Comparison of ENCODE assay signal across 8 cellular contexts in genomic region chr11:65662802-65663633, GRCh38. TPM values are rescaled to one million over a fixed set of nuclear protein-coding genes. Genes with fewer than 3 reads are reported as not detected.
DNase-seq lines count a peak whose midpoint lies in the region; ATAC-seq and TF ChIP-seq lines count a peak whose summit lies in the region.

RELA (minus strand) TSS chr11:65662916; CDS start chr11:65662832, 84 bp downstream.

- DNase-seq in GM10248 (ENCODE audit: extremely low spot score) = peak; percentile 95
- DNase-seq in HFF-Myc (ENCODE audit: extremely low read depth, low read depth) = peak; percentile 40
- DNase-seq in NAMALWA (ENCODE audit: low spot score) = peak; percentile 92
- peak; percentile 72 to 85 for DNase-seq in SW 1271 (lab: John Stamatoyannopoulos, UW)
- DNase-seq in activated naive CD8-positive, alpha-beta T cell treated with anti-CD3 and anti-CD28 coated beads, Interleukin-2, amount 50 U/mL, for 16 hours (ENCODE audit: low read depth, low spot score) = peak; percentile 70
- DNase-seq in Right ventricle myocardium superior = peak; percentile 95
- DNase-seq in pons (ENCODE audit: low spot score) = peak; percentile 90
- DNase-seq in transverse colon = peak; percentile 93

- peaks cover 17 to 29% (median 25%) of the 10 kb centered on the region in 4 donors for H3K4me1 ChIP-seq in transverse colon

- in situ Hi-C loops in transverse colon (cut with MboI; ENCODE audit: low pct_ligation_motif_present in 1 of 4, low pct_unique_long_range_greater_than_20kb in 1 of 4, low sequenced_read_pairs in 3 of 4) = no loop called here

- peak within 1 kb of the TSS; percentile 67 for H3K4me3 ChIP-seq in HFF-Myc (replicated peaks; ENCODE audit: low read depth, low read length)
- peak within 1 kb of the TSS; percentile 78 to 99 (median 86) for H3K4me3 ChIP-seq in transverse colon

- peak; percentile 92 for ATAC-seq in Right ventricle myocardium superior (ENCODE audit: poor library complexity)

- H3K27ac ChIP-seq in transverse colon = peak within 1 kb of the TSS; percentile 96 to 99 (median 98)

- no peaks in the 10 kb centered on the region for H3K27me3 ChIP-seq in transverse colon

- TF ChIP-seq POLR2A in transverse colon (IDR thresholded peaks at IDR 0.05) = peak; percentile 92

- H3K9me3 ChIP-seq in transverse colon = no peaks in the 10 kb centered on the region

- TF ChIP-seq EP300 in transverse colon (IDR thresholded peaks at IDR 0.05; ENCODE audit: low read depth) = peak; percentile 8

- 0% methylated on average over 38 of the region's 91 CpGs; no CpG with 5 or more reads in 1 of the 2 donors for WGBS in transverse colon (ENCODE audit: low coverage in 1 of 2), 2 donors

- TF ChIP-seq CTCF in GM10248 (IDR thresholded peaks at IDR 0.05; ENCODE audit: control extremely low read depth, extremely low read depth, low read depth, missing control alignments) = no peak
- TF ChIP-seq CTCF in HFF-Myc (IDR thresholded peaks at IDR 0.05; ENCODE audit: low read depth, low read length, missing control alignments) = no peak
- peak in 1 of 5 experiments; percentile 10 for TF ChIP-seq CTCF in transverse colon (IDR thresholded peaks at IDR 0.05)

- CTCF ChIA-PET in GM10248 (lab: Yijun Ruan, JAX) = interaction anchor here (1.0 to 3.5 kb wide), 9 partner anchors 9 to 360 kb away, joined by 3 to 9 read pairs (median 4); partner anchors contain the start of genes CCDC85B and SIPA1

- H3K36me3 ChIP-seq in transverse colon = peaks cover 0 to 25% (median 12%) of the 10 kb centered on the region in 4 donors

- intact Hi-C loops in Right ventricle myocardium superior (cut with DNase I) (no loop called here), transverse colon (cut with DNase I; ENCODE audit: low total_unique reads) (no loop called here)

- POLR2A ChIA-PET in GM10248 (lab: Yijun Ruan, JAX) = interaction anchor here (0.6 to 1.7 kb wide), 7 partner anchors 10 to 420 kb away, joined by 3 to 15 read pairs (median 3); partner anchors contain the start of genes RNASEH2C and SIPA1

RNA-seq across cellular contexts. Expression of gene RELA, which starts in this region (rescaled TPM):
- total RNA-seq in Right ventricle myocardium superior (31.0 TPM), transverse colon (10 to 100 TPM; 45.8 to 95.8 (median 58.4) TPM)

Comparison
In these comparisons a context has a peak if more than half of its experiments do, and no peak if none do; other contexts are left out.
1. Peak in every context shown above with its lines: DNase-seq, ATAC-seq, H3K4me3 ChIP-seq and H3K27ac ChIP-seq.
2. DNase-seq: peak in every context shown above with its lines; median percentile 95 in GM10248; 95 in Right ventricle myocardium superior; 93 in transverse colon; 92 in NAMALWA; 90 in pons; 78 in SW 1271; 70 in activated naive CD8-positive, alpha-beta T cell treated with anti-CD3 and anti-CD28 coated beads, Interleukin-2, amount 50 U/mL, for 16 hours; 40 in HFF-Myc.